21 cellular contexts compared by ENCODE assay signal in genomic region chr2:73255907-73256617, GRCh38. TPM values are rescaled to one million over a fixed set of nuclear protein-coding genes. Genes with fewer than 3 reads are reported as not detected.
A peak's percentile ranks its signal among the peaks of the same experiment; 100 is the strongest.
DNase-seq lines count a peak whose midpoint lies in the region; ATAC-seq, FAIRE-seq and TF ChIP-seq lines count a peak whose summit lies in the region.
"Had no signal": no experiment of that assay in that cellular context is flagged by ENCODE, and none has a peak within 500 bp of the region (broad histone marks: within the 10 kb centered on the region; RNA-seq: fewer than 3 reads in every experiment).

No MANE protein-coding gene starts in this region.

- H3K36me3 Mint-ChIP-seq in activated T-helper 17 cell treated with anti-CD3 and anti-CD28 coated beads, Interleukin-2, amount 50 U/mL, for 72 hours (ENCODE audit: low read depth): peaks cover 54% of the 10 kb centered on the region
- H3K36me3 Mint-ChIP-seq: IgD-negative memory B cell had no signal

- TSS peak; percentile 35 for BruUV-seq in HepG2 (replicated peaks; lab: Mats Ljungman, UMichigan)

- H3K4me2 ChIP-seq in HepG2 (ENCODE audit: low read depth, low read length): no peak overlapping the region

- no peaks in the 10 kb centered on the region for H3K9me3 Mint-ChIP-seq in activated T-helper 17 cell treated with anti-CD3 and anti-CD28 coated beads, Interleukin-2, amount 50 U/mL, for 72 hours
- H3K9me3 Mint-ChIP-seq: IgD-negative memory B cell, naive B cell had no signal

- peak overlapping the region; percentile 76 for H3K27ac Mint-ChIP-seq in activated T-helper 17 cell treated with anti-CD3 and anti-CD28 coated beads, Interleukin-2, amount 50 U/mL, for 72 hours

- ATAC-seq in HepG2 (peak; percentile 8), right lobe of liver (no peak), upper lobe of right lung (no peak)
- no peak for ATAC-seq in activated T-helper 17 cell treated with anti-CD3 and anti-CD28 coated beads, Interleukin-2, amount 50 U/mL, for 72 hours (replicated peaks)
- ATAC-seq: lower lobe of right lung had no signal

- TF ChIP-seq CTCF in HepG2 (CRISPR knock-in tag; IDR thresholded peaks at IDR 0.05) (no peak), right lobe of liver (IDR thresholded peaks at IDR 0.05) (no peak), upper lobe of right lung (IDR thresholded peaks at IDR 0.05) (no peak)

- no peaks in the 10 kb centered on the region for H3K4me1 Mint-ChIP-seq in activated T-helper 17 cell treated with anti-CD3 and anti-CD28 coated beads, Interleukin-2, amount 50 U/mL, for 72 hours

- TF ChIP-seq POLR2A in HepG2 (IDR thresholded peaks at IDR 0.05; ENCODE audit: insufficient read depth in 1 of 2, low read depth in 2 of 2, low read length in 2 of 2) (no peak), right lobe of liver (IDR thresholded peaks at IDR 0.05) (no peak)

- H3K27ac ChIP-seq in HepG2 (ENCODE audit: extremely low read length, insufficient read depth, low read length): no peak overlapping the region
- no peak overlapping the region for H3K27ac ChIP-seq in right lobe of liver
- H3K27ac ChIP-seq in upper lobe of right lung: no peak overlapping the region
- H3K27ac ChIP-seq: lower lobe of right lung, skin epidermis, testis had no signal

- no peak for TF ChIP-seq RAD21 in HepG2 (CRISPR knock-in tag; IDR thresholded peaks at IDR 0.05)

- H3K9me3 ChIP-seq in HepG2 (ENCODE audit: low read length): no peaks in the 10 kb centered on the region
- no peaks in the 10 kb centered on the region for H3K9me3 ChIP-seq in right lobe of liver
- no peaks in the 10 kb centered on the region for H3K9me3 ChIP-seq in upper lobe of right lung
- H3K9me3 ChIP-seq: lower lobe of right lung, testis had no signal

- CTCF ChIA-PET in HepG2 (lab: Yijun Ruan, JAX; ENCODE audit: low intra/inter-chr PET ratio, low total read pairs): no interaction called here

- FAIRE-seq in HepG2 (lab: Jason Lieb, UNC) (no peak), HTR-8/SVneo (lab: Jason Lieb, UNC) (no peak)

- no peaks in the 10 kb centered on the region for H4K20me1 ChIP-seq in HepG2 (ENCODE audit: insufficient read depth, low read length)

- no peak overlapping the region for H2AFZ ChIP-seq in HepG2 (ENCODE audit: low read length)

- no peak for DNase-seq in HepG2 (ENCODE audit: low spot score)
- DNase-seq in right lobe of liver: no peak
- DNase-seq in upper lobe of right lung: peak; percentile 32
- no peak for DNase-seq in HTR-8/SVneo (ENCODE audit: insufficient read length, low spot score)
- DNase-seq in NCI-H1930 (lab: John Stamatoyannopoulos, UW): no peak
- DNase-seq: activated CD4-positive, CD25-positive, alpha-beta regulatory T cell; activated gamma-delta T cell treated with Interleukin-2 at 50 U/mL for 16 hours; aorta; cerebellar nuclear complex; effector memory CD4-positive, alpha-beta T cell; lower lobe of right lung; naive B cell; NCI-H2029 treated with DMSO at 0.1 percent for 48 hours; NCI-H510A; Right ventricle myocardium superior; stimulated activated CD4-positive, alpha-beta T cell treated with anti-CD3 and anti-CD28 coated beads, Interleukin-4, amount 100 ng/mL, for 1 hour; T-helper 2 cell; testis had no signal

- POLR2A ChIA-PET in HepG2 (lab: Yijun Ruan, JAX): no interaction called here

- TF ChIP-seq EP300 in HepG2 (IDR thresholded peaks at IDR 0.05; ENCODE audit: low read depth in 2 of 2, low read length in 2 of 2): no peak
- TF ChIP-seq EP300 in HepG2 (CRISPR knock-in tag; IDR thresholded peaks at IDR 0.05; ENCODE audit: borderline replicate concordance): no peak

- 58% methylated on average over 5 of the region's 5 CpGs for WGBS in HepG2 (ENCODE audit: low lambda C conversion rate)
- WGBS in right lobe of liver (ENCODE audit: insufficient coverage, low coverage, low lambda C conversion rate, missing lambda C conversion rate): 40% methylated on average over 1 of the region's 5 CpGs

- no peak overlapping the region for H3K9ac ChIP-seq in HepG2 (ENCODE audit: insufficient read depth, low read depth, low read length)

- H3K36me3 ChIP-seq in HepG2 (replicated peaks in 1 of 2; ENCODE audit: control insufficient read depth in 1 of 2, insufficient read depth in 2 of 2, low read length in 2 of 2) (peaks cover 16 to 38% of the 10 kb centered on the region in 2 experiments), right lobe of liver (peaks cover 0 to 32% (median 19%) of the 10 kb centered on the region in 4 donors), upper lobe of right lung (peaks cover 33% of the 10 kb centered on the region)

- intact Hi-C loops in HepG2 (cut with micrococcal nuclease; ENCODE audit: unreplicated experiment) (no loop called here), right lobe of liver (cut with DNase I) (no loop called here), upper lobe of right lung (cut with DNase I) (no loop called here)

- H3K4me3 ChIP-seq in HepG2 (replicated peaks in 1 of 3; ENCODE audit: insufficient read depth in 1 of 3, low read depth in 2 of 3, low read length in 3 of 3): no peak overlapping the region
- no peak overlapping the region for H3K4me3 ChIP-seq in right lobe of liver
- H3K4me3 ChIP-seq in upper lobe of right lung: no peak overlapping the region
- H3K4me3 ChIP-seq: lower lobe of right lung, skin epidermis, testis had no signal

- H3K79me2 ChIP-seq in HepG2 (ENCODE audit: insufficient read depth, low read length): no peaks in the 10 kb centered on the region

- H3K27me3 Mint-ChIP-seq in activated T-helper 17 cell treated with anti-CD3 and anti-CD28 coated beads, Interleukin-2, amount 50 U/mL, for 72 hours: no peaks in the 10 kb centered on the region
- H3K27me3 Mint-ChIP-seq: IgD-negative memory B cell, naive B cell had no signal

- in situ Hi-C loops in HepG2 (cut with HindIII; ENCODE audit: extremely low pct_ligation_motif_present, low pct_unique_long_range_greater_than_20kb): no loop called here

- H3K27me3 ChIP-seq in HepG2 (ENCODE audit: control insufficient read depth in 1 of 2, insufficient read depth in 2 of 2, low read length in 2 of 2): no peaks in the 10 kb centered on the region
- H3K27me3 ChIP-seq in right lobe of liver: no peaks in the 10 kb centered on the region
- no peaks in the 10 kb centered on the region for H3K27me3 ChIP-seq in upper lobe of right lung
- H3K27me3 ChIP-seq: testis had no signal

- no peak overlapping the region for H3K4me3 Mint-ChIP-seq in activated T-helper 17 cell treated with anti-CD3 and anti-CD28 coated beads, Interleukin-2, amount 50 U/mL, for 72 hours
- H3K4me3 Mint-ChIP-seq: IgD-negative memory B cell had no signal

- H3K4me1 ChIP-seq in HepG2 (ENCODE audit: insufficient read depth, low read length) (peaks cover 13% of the 10 kb centered on the region), right lobe of liver (no peaks in the 10 kb centered on the region), upper lobe of right lung (no peaks in the 10 kb centered on the region)
- H3K4me1 ChIP-seq: lower lobe of right lung had no signal

RNA-seq across cellular contexts. Expression of gene CCT7, which starts 22.0 kb away (rescaled TPM):
- total RNA-seq in HepG2 (2016; rRNA removed; fragmentation: Illumina TruSeq; extraction: Trizol): 517 and 689 TPM in 2 replicates
- 83.8 and 91.7 TPM in 2 replicates for total RNA-seq in HepG2 (2016; cell fraction: cytosol; rRNA removed; fragmentation: Illumina TruSeq; extraction: Trizol; ENCODE audit: low read depth)
- 525 and 715 TPM in 2 replicates for total RNA-seq in HepG2 (2016; cell fraction: insoluble cytoplasmic fraction; rRNA removed; fragmentation: Illumina TruSeq; extraction: Trizol)
- 114 and 115 TPM in 2 replicates for total RNA-seq in HepG2 (2016; cell fraction: membrane; rRNA removed; fragmentation: Illumina TruSeq; extraction: Trizol)
- 196 and 212 TPM in 2 replicates for total RNA-seq in HepG2 (2016; cell fraction: nucleus; rRNA removed; fragmentation: Illumina TruSeq; extraction: Trizol)
- polyA plus RNA-seq in HepG2 (2011; rRNA removed): 326 and 347 TPM in 2 replicates
- polyA plus RNA-seq in HepG2 (2011; cell fraction: cytosol; rRNA removed): 421 and 439 TPM in 2 replicates
- polyA plus RNA-seq in HepG2 (2011; cell fraction: nucleus; rRNA removed): 113 and 132 TPM in 2 replicates
- polyA plus RNA-seq in HepG2 (2012): 497 and 591 TPM in 2 replicates
- 60.5 and 62.9 TPM in 2 replicates for polyA plus RNA-seq in HepG2 (2016; cell fraction: cytosol; fragmentation: Illumina TruSeq; extraction: Trizol; ENCODE audit: low read depth)
- polyA plus RNA-seq in HepG2 (2016; cell fraction: insoluble cytoplasmic fraction; fragmentation: Illumina TruSeq; extraction: Trizol; ENCODE audit: low read depth): 605 and 611 TPM in 2 replicates
- 71.6 and 78.2 TPM in 2 replicates for polyA plus RNA-seq in HepG2 (2016; cell fraction: membrane; fragmentation: Illumina TruSeq; extraction: Trizol; ENCODE audit: low read depth)
- polyA plus RNA-seq in HepG2 (2016; cell fraction: nucleus; fragmentation: Illumina TruSeq; extraction: Trizol; ENCODE audit: insufficient read depth, low read depth): 207 and 227 TPM in 2 replicates
- polyA minus RNA-seq in HepG2 (2011; rRNA and poly(A)+ RNA removed; ENCODE audit: low replicate concordance): 594 and 852 TPM in 2 replicates
- 197 and 217 TPM in 2 replicates for polyA minus RNA-seq in HepG2 (2011; cell fraction: cytosol; rRNA and poly(A)+ RNA removed)
- polyA minus RNA-seq in HepG2 (2011; cell fraction: nucleus; rRNA and poly(A)+ RNA removed): 138 and 184 TPM in 2 replicates
- total RNA-seq in right lobe of liver: 100 to 1,000 TPM in 3 of 6 experiments, 10 to 100 TPM in 3; 83.5 to 131 (median 99.4) TPM
- 100 to 1,000 TPM; 317 to 592 TPM for total RNA-seq in activated T-helper 17 cell treated with anti-CD3 and anti-CD28 coated beads, Interleukin-2, amount 50 U/mL, for 72 hours
- 152 TPM for total RNA-seq in upper lobe of right lung

RNA-seq across cellular contexts. Expression of gene PRADC1, which starts 23.0 kb away (rescaled TPM):
- total RNA-seq in HepG2 (2016; rRNA removed; fragmentation: Illumina TruSeq; extraction: Trizol) (30.0 and 37.2 TPM in 2 replicates), right lobe of liver (10 to 100 TPM; 17.8 to 26.1 (median 22.5) TPM), upper lobe of right lung (15.5 TPM)
- total RNA-seq in HepG2 (2016; cell fraction: cytosol; rRNA removed; fragmentation: Illumina TruSeq; extraction: Trizol; ENCODE audit: low read depth): 141 and 145 TPM in 2 replicates
- total RNA-seq in HepG2 (2016; cell fraction: insoluble cytoplasmic fraction; rRNA removed; fragmentation: Illumina TruSeq; extraction: Trizol): 25.4 and 37.6 TPM in 2 replicates
- total RNA-seq in HepG2 (2016; cell fraction: membrane; rRNA removed; fragmentation: Illumina TruSeq; extraction: Trizol): 112 and 121 TPM in 2 replicates
- 16.8 TPM in 2 replicates for total RNA-seq in HepG2 (2016; cell fraction: nucleus; rRNA removed; fragmentation: Illumina TruSeq; extraction: Trizol)
- 11.6 and 12.1 TPM in 2 replicates for polyA plus RNA-seq in HepG2 (2011; rRNA removed)
- 10.0 and 15.9 TPM in 2 replicates for polyA plus RNA-seq in HepG2 (2011; cell fraction: cytosol; rRNA removed)
- polyA plus RNA-seq in HepG2 (2011; cell fraction: nucleus; rRNA removed): 4.1 and 7.0 TPM in 2 replicates
- polyA plus RNA-seq in HepG2 (2012): 5.7 and 8.8 TPM in 2 replicates
- 152 and 157 TPM in 2 replicates for polyA plus RNA-seq in HepG2 (2016; cell fraction: cytosol; fragmentation: Illumina TruSeq; extraction: Trizol; ENCODE audit: low read depth)
- 23.1 and 23.9 TPM in 2 replicates for polyA plus RNA-seq in HepG2 (2016; cell fraction: insoluble cytoplasmic fraction; fragmentation: Illumina TruSeq; extraction: Trizol; ENCODE audit: low read depth)
- 103 and 106 TPM in 2 replicates for polyA plus RNA-seq in HepG2 (2016; cell fraction: membrane; fragmentation: Illumina TruSeq; extraction: Trizol; ENCODE audit: low read depth)
- polyA plus RNA-seq in HepG2 (2016; cell fraction: nucleus; fragmentation: Illumina TruSeq; extraction: Trizol; ENCODE audit: insufficient read depth, low read depth): 23.7 and 26.7 TPM in 2 replicates
- 19.5 and 55.8 TPM in 2 replicates for polyA minus RNA-seq in HepG2 (2011; rRNA and poly(A)+ RNA removed; ENCODE audit: low replicate concordance)
- 2.7 and 5.5 TPM in 2 replicates for polyA minus RNA-seq in HepG2 (2011; cell fraction: cytosol; rRNA and poly(A)+ RNA removed)
- polyA minus RNA-seq in HepG2 (2011; cell fraction: nucleus; rRNA and poly(A)+ RNA removed): 2.2 and 3.3 TPM in 2 replicates
- 10 to 100 TPM in 1 of 2 donors, 1 to 10 TPM in 1; 10.0 to 16.0 TPM for total RNA-seq in activated T-helper 17 cell treated with anti-CD3 and anti-CD28 coated beads, Interleukin-2, amount 50 U/mL, for 72 hours

RNA-seq across cellular contexts. Expression of gene FBXO41, which starts 28.2 kb away (rescaled TPM):
- total RNA-seq in HepG2 (2016; rRNA removed; fragmentation: Illumina TruSeq; extraction: Trizol) (3.0 and 4.2 TPM in 2 replicates), right lobe of liver (under 1 TPM; 0.13 to 0.65 (median 0.38) TPM), upper lobe of right lung (2.1 TPM)
- total RNA-seq in HepG2 (2016; cell fraction: cytosol; rRNA removed; fragmentation: Illumina TruSeq; extraction: Trizol; ENCODE audit: low read depth): 1.2 TPM in 2 replicates
- total RNA-seq in HepG2 (2016; cell fraction: insoluble cytoplasmic fraction; rRNA removed; fragmentation: Illumina TruSeq; extraction: Trizol): 2.7 and 3.8 TPM in 2 replicates
- 2.4 and 2.5 TPM in 2 replicates for total RNA-seq in HepG2 (2016; cell fraction: membrane; rRNA removed; fragmentation: Illumina TruSeq; extraction: Trizol)
- total RNA-seq in HepG2 (2016; cell fraction: nucleus; rRNA removed; fragmentation: Illumina TruSeq; extraction: Trizol): 6.0 and 6.4 TPM in 2 replicates
- polyA plus RNA-seq in HepG2 (2011; rRNA removed): 10.3 and 11.1 TPM in 2 replicates
- 5.7 and 7.4 TPM in 2 replicates for polyA plus RNA-seq in HepG2 (2011; cell fraction: cytosol; rRNA removed)
- polyA plus RNA-seq in HepG2 (2011; cell fraction: nucleus; rRNA removed): 32.6 and 44.1 TPM in 2 replicates
- polyA plus RNA-seq in HepG2 (2012): 8.1 and 9.8 TPM in 2 replicates
- polyA plus RNA-seq in HepG2 (2016; cell fraction: cytosol; fragmentation: Illumina TruSeq; extraction: Trizol; ENCODE audit: low read depth): 1.0 and 1.1 TPM in 2 replicates
- 3.1 and 4.1 TPM in 2 replicates for polyA plus RNA-seq in HepG2 (2016; cell fraction: insoluble cytoplasmic fraction; fragmentation: Illumina TruSeq; extraction: Trizol; ENCODE audit: low read depth)
- polyA plus RNA-seq in HepG2 (2016; cell fraction: membrane; fragmentation: Illumina TruSeq; extraction: Trizol; ENCODE audit: low read depth): 1.6 and 2.0 TPM in 2 replicates
- polyA plus RNA-seq in HepG2 (2016; cell fraction: nucleus; fragmentation: Illumina TruSeq; extraction: Trizol; ENCODE audit: insufficient read depth, low read depth): 20.4 and 21.9 TPM in 2 replicates
- 12.4 and 15.2 TPM in 2 replicates for polyA minus RNA-seq in HepG2 (2011; rRNA and poly(A)+ RNA removed; ENCODE audit: low replicate concordance)
- 5.4 and 6.2 TPM in 2 replicates for polyA minus RNA-seq in HepG2 (2011; cell fraction: cytosol; rRNA and poly(A)+ RNA removed)
- polyA minus RNA-seq in HepG2 (2011; cell fraction: nucleus; rRNA and poly(A)+ RNA removed): 14.7 and 16.5 TPM in 2 replicates
- total RNA-seq in activated T-helper 17 cell treated with anti-CD3 and anti-CD28 coated beads, Interleukin-2, amount 50 U/mL, for 72 hours: 10 to 100 TPM; 32.2 to 36.3 TPM

RNA-seq across cellular contexts. Expression of gene EGR4, which starts 37.3 kb away (rescaled TPM):
- not detected in 2 replicates for total RNA-seq in HepG2 (2016; rRNA removed; fragmentation: Illumina TruSeq; extraction: Trizol)
- not detected in 2 replicates for total RNA-seq in HepG2 (2016; cell fraction: cytosol; rRNA removed; fragmentation: Illumina TruSeq; extraction: Trizol; ENCODE audit: low read depth)
- total RNA-seq in HepG2 (2016; cell fraction: insoluble cytoplasmic fraction; rRNA removed; fragmentation: Illumina TruSeq; extraction: Trizol): 0.06 TPM in 1 of 2 replicates, not detected in the other
- not detected in 2 replicates for total RNA-seq in HepG2 (2016; cell fraction: membrane; rRNA removed; fragmentation: Illumina TruSeq; extraction: Trizol)
- not detected in 2 replicates for total RNA-seq in HepG2 (2016; cell fraction: nucleus; rRNA removed; fragmentation: Illumina TruSeq; extraction: Trizol)
- not detected in 2 replicates for polyA plus RNA-seq in HepG2 (2011; rRNA removed)
- 0.03 TPM in 1 of 2 replicates, not detected in the other for polyA plus RNA-seq in HepG2 (2011; cell fraction: cytosol; rRNA removed)
- polyA plus RNA-seq in HepG2 (2011; cell fraction: nucleus; rRNA removed): 0.07 TPM in 1 of 2 replicates, not detected in the other
- not detected in 2 replicates for polyA plus RNA-seq in HepG2 (2012)
- polyA plus RNA-seq in HepG2 (2016; cell fraction: cytosol; fragmentation: Illumina TruSeq; extraction: Trizol; ENCODE audit: low read depth): not detected in 2 replicates
- not detected in 2 replicates for polyA plus RNA-seq in HepG2 (2016; cell fraction: insoluble cytoplasmic fraction; fragmentation: Illumina TruSeq; extraction: Trizol; ENCODE audit: low read depth)
- polyA plus RNA-seq in HepG2 (2016; cell fraction: membrane; fragmentation: Illumina TruSeq; extraction: Trizol; ENCODE audit: low read depth): not detected in 2 replicates
- polyA plus RNA-seq in HepG2 (2016; cell fraction: nucleus; fragmentation: Illumina TruSeq; extraction: Trizol; ENCODE audit: insufficient read depth, low read depth): not detected in 2 replicates
- polyA minus RNA-seq in HepG2 (2011; rRNA and poly(A)+ RNA removed; ENCODE audit: low replicate concordance): not detected in 2 replicates
- not detected in 2 replicates for polyA minus RNA-seq in HepG2 (2011; cell fraction: cytosol; rRNA and poly(A)+ RNA removed)
- polyA minus RNA-seq in HepG2 (2011; cell fraction: nucleus; rRNA and poly(A)+ RNA removed): 0.25 TPM in 1 of 2 replicates, not detected in the other
- not detected for total RNA-seq in right lobe of liver
- under 1 TPM; 0.11 to 0.29 TPM for total RNA-seq in activated T-helper 17 cell treated with anti-CD3 and anti-CD28 coated beads, Interleukin-2, amount 50 U/mL, for 72 hours
- total RNA-seq in upper lobe of right lung: not detected
- total RNA-seq: aorta, lower lobe of right lung, Right ventricle myocardium superior had no signal
- polyA plus RNA-seq: aorta had no signal

RNA-seq across cellular contexts. Expression of gene SMYD5, which starts 42.0 kb away (rescaled TPM):
- total RNA-seq in HepG2 (2016; rRNA removed; fragmentation: Illumina TruSeq; extraction: Trizol) (70.4 and 70.6 TPM in 2 replicates), right lobe of liver (10 to 100 TPM in 3 of 6 experiments, 1 to 10 TPM in 3; 5.3 to 12.2 (median 9.4) TPM), upper lobe of right lung (16.8 TPM)
- 9.8 and 10.0 TPM in 2 replicates for total RNA-seq in HepG2 (2016; cell fraction: cytosol; rRNA removed; fragmentation: Illumina TruSeq; extraction: Trizol; ENCODE audit: low read depth)
- total RNA-seq in HepG2 (2016; cell fraction: insoluble cytoplasmic fraction; rRNA removed; fragmentation: Illumina TruSeq; extraction: Trizol): 60.2 and 71.8 TPM in 2 replicates
- 27.7 and 31.2 TPM in 2 replicates for total RNA-seq in HepG2 (2016; cell fraction: membrane; rRNA removed; fragmentation: Illumina TruSeq; extraction: Trizol)
- 60.7 and 66.5 TPM in 2 replicates for total RNA-seq in HepG2 (2016; cell fraction: nucleus; rRNA removed; fragmentation: Illumina TruSeq; extraction: Trizol)
- polyA plus RNA-seq in HepG2 (2011; rRNA removed): 55.8 and 62.2 TPM in 2 replicates
- 42.9 and 47.4 TPM in 2 replicates for polyA plus RNA-seq in HepG2 (2011; cell fraction: cytosol; rRNA removed)
- polyA plus RNA-seq in HepG2 (2011; cell fraction: nucleus; rRNA removed): 96.0 and 102 TPM in 2 replicates
- 48.5 and 51.9 TPM in 2 replicates for polyA plus RNA-seq in HepG2 (2012)
- 8.0 TPM in 2 replicates for polyA plus RNA-seq in HepG2 (2016; cell fraction: cytosol; fragmentation: Illumina TruSeq; extraction: Trizol; ENCODE audit: low read depth)
- polyA plus RNA-seq in HepG2 (2016; cell fraction: insoluble cytoplasmic fraction; fragmentation: Illumina TruSeq; extraction: Trizol; ENCODE audit: low read depth): 52.6 and 65.1 TPM in 2 replicates
- 20.7 and 22.3 TPM in 2 replicates for polyA plus RNA-seq in HepG2 (2016; cell fraction: membrane; fragmentation: Illumina TruSeq; extraction: Trizol; ENCODE audit: low read depth)
- 82.3 and 84.7 TPM in 2 replicates for polyA plus RNA-seq in HepG2 (2016; cell fraction: nucleus; fragmentation: Illumina TruSeq; extraction: Trizol; ENCODE audit: insufficient read depth, low read depth)
- 57.7 and 119 TPM in 2 replicates for polyA minus RNA-seq in HepG2 (2011; rRNA and poly(A)+ RNA removed; ENCODE audit: low replicate concordance)
- polyA minus RNA-seq in HepG2 (2011; cell fraction: cytosol; rRNA and poly(A)+ RNA removed): 18.6 and 21.6 TPM in 2 replicates
- 78.0 and 87.9 TPM in 2 replicates for polyA minus RNA-seq in HepG2 (2011; cell fraction: nucleus; rRNA and poly(A)+ RNA removed)
- total RNA-seq in activated T-helper 17 cell treated with anti-CD3 and anti-CD28 coated beads, Interleukin-2, amount 50 U/mL, for 72 hours: 10 to 100 TPM; 36.5 to 37.6 TPM
